ENCODE assay signal across 36 cellular contexts in the genomic region with DNA sequence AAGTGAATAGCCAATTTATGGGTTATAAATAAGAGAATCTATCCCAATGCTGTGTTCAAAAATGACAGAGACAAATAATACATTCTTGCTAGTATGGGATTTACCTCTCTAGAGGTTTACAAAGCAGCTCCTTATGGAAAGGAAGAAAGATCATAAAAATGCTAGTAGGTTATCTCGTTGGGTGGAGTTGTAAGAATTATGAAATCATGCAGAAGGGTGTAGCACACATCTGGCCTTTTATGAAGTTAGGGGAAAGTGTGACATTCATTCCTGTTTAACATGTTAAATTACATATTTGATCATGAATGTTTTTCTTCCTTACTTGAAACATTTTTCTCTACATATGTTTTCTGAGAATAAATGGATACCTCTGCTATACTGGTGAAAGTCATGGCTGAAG.
"Had no signal": no experiment of that assay in that cellular context is flagged by ENCODE, and none has a peak within 500 bp of the region (broad histone marks: within the 10 kb centered on the region; RNA-seq: fewer than 3 reads in every experiment).

No MANE protein-coding gene starts in this region.

- H3K4me1 Mint-ChIP-seq: activated B cell treated with CpG ODN at 0.5 μM for 24 hours; activated CD4-positive, alpha-beta memory T cell treated with anti-CD3 and anti-CD28 coated beads, Interleukin-2, amount 10 ng/mL, durations not matched to agents 7 days and 5 days; activated CD4-positive, alpha-beta T cell treated with anti-CD3 and anti-CD28 coated beads, Interleukin-2, amount 10 ng/mL, durations not matched to agents 7 days and 5 days; activated CD8-positive, alpha-beta memory T cell treated with anti-CD3 and anti-CD28 coated beads, Interleukin-2, amount 10 ng/mL, durations not matched to agents 7 days and 5 days; activated naive CD4-positive, alpha-beta T cell treated with anti-CD3 and anti-CD28 coated beads, Interleukin-2, amount 10 ng/mL, durations not matched to agents 7 days and 5 days; activated naive CD4-positive, alpha-beta T cell treated with anti-CD3 and anti-CD28 coated beads, Interleukin-2, amount 50 U/mL, for 24 hours; activated naive CD8-positive, alpha-beta T cell treated with anti-CD3 and anti-CD28 coated beads, Interleukin-2, amount 10 ng/mL, durations not matched to agents 7 days and 5 days; activated naive CD8-positive, alpha-beta T cell treated with anti-CD3 and anti-CD28 coated beads, Interleukin-2, amount 50 U/mL, for 24 hours had no signal

- H3K36me3 Mint-ChIP-seq: activated CD8-positive, alpha-beta memory T cell treated with anti-CD3 and anti-CD28 coated beads, Interleukin-2, amount 10 ng/mL, durations not matched to agents 7 days and 5 days; activated naive CD4-positive, alpha-beta T cell treated with anti-CD3 and anti-CD28 coated beads, Interleukin-2, amount 10 ng/mL, durations not matched to agents 7 days and 5 days; activated naive CD4-positive, alpha-beta T cell treated with anti-CD3 and anti-CD28 coated beads, Interleukin-2, amount 50 U/mL, for 24 hours; activated naive CD8-positive, alpha-beta T cell; activated naive CD8-positive, alpha-beta T cell treated with anti-CD3 and anti-CD28 coated beads, Interleukin-2, amount 10 ng/mL, durations not matched to agents 7 days and 5 days; brain had no signal

- H3K36me3 ChIP-seq: ascending aorta, cardiac muscle cell had no signal

- FAIRE-seq: bronchial epithelial cell, TTC549 had no signal

- DNase-seq: activated B cell treated with CpG ODN at 0.5 μM for 24 hours; activated CD4-positive, alpha-beta memory T cell treated with anti-CD3 and anti-CD28 coated beads, Interleukin-2, amount 10 ng/mL, durations not matched to agents 7 days and 5 days; activated CD4-positive, alpha-beta T cell treated with anti-CD3 and anti-CD28 coated beads for 4 hours; activated CD4-positive, alpha-beta T cell treated with anti-CD3 and anti-CD28 coated beads, Interleukin-2, amount 10 ng/mL, durations not matched to agents 7 days and 5 days; activated CD4-positive, alpha-beta T cell treated with anti-CD3 and anti-CD28 coated beads, Interleukin-2, amount 50 U/mL, for 48 hours; activated CD4-positive, CD25-positive, alpha-beta regulatory T cell treated with anti-CD3 and anti-CD28 coated beads, Interleukin-2, amount 50 U/mL, for 72 hours; activated CD8-positive, alpha-beta memory T cell treated with anti-CD3 and anti-CD28 coated beads for 24 hours; activated CD8-positive, alpha-beta memory T cell treated with anti-CD3 and anti-CD28 coated beads, Interleukin-2, amount 10 ng/mL, durations not matched to agents 7 days and 5 days; activated CD8-positive, alpha-beta memory T cell treated with anti-CD3 and anti-CD28 coated beads, Interleukin-2, amount 50 U/mL, for 48 hours; activated CD8-positive, alpha-beta T cell treated with anti-CD3 and anti-CD28 coated beads, Interleukin-2, amount 10 ng/mL, durations not matched to agents 7 days and 5 days; activated effector memory CD4-positive, alpha-beta T cell treated with Interleukin-2 at 50 U/mL for 16 hours; activated gamma-delta T cell; activated naive CD4-positive, alpha-beta T cell treated with anti-CD3 and anti-CD28 coated beads, Interleukin-2, amount 10 ng/mL, durations not matched to agents 7 days and 5 days; activated naive CD4-positive, alpha-beta T cell treated with Interleukin-2 at 50 U/mL for 16 hours; activated naive CD8-positive, alpha-beta T cell treated with anti-CD3 and anti-CD28 coated beads, Interleukin-2, amount 10 ng/mL, durations not matched to agents 7 days and 5 days; activated naive CD8-positive, alpha-beta T cell treated with anti-CD3 and anti-CD28 coated beads, Interleukin-2, amount 50 U/mL, for 24 hours; activated T-cell treated with anti-CD3 and anti-CD28 coated beads, Interleukin-2, amount 50 U/mL, for 24 hours; activated T-cell treated with anti-CD3 and anti-CD28 coated beads, Interleukin-2, amount 50 U/mL, for 48 hours; amygdala; anterior cingulate cortex; caudate nucleus; SW 1271; T-helper 1 cell; T-helper 2 cell; T-helper 9 cell had no signal

- H3K4me3 Mint-ChIP-seq: activated B cell treated with CpG ODN at 0.5 μM for 24 hours; activated CD4-positive, alpha-beta memory T cell treated with anti-CD3 and anti-CD28 coated beads, Interleukin-2, amount 10 ng/mL, durations not matched to agents 7 days and 5 days; activated CD4-positive, alpha-beta T cell treated with anti-CD3 and anti-CD28 coated beads, Interleukin-2, amount 10 ng/mL, durations not matched to agents 7 days and 5 days; activated CD8-positive, alpha-beta memory T cell treated with anti-CD3 and anti-CD28 coated beads, Interleukin-2, amount 10 ng/mL, durations not matched to agents 7 days and 5 days; activated CD8-positive, alpha-beta T cell treated with anti-CD3 and anti-CD28 coated beads, Interleukin-2, amount 10 ng/mL, durations not matched to agents 7 days and 5 days; activated naive CD4-positive, alpha-beta T cell treated with anti-CD3 and anti-CD28 coated beads, Interleukin-2, amount 10 ng/mL, durations not matched to agents 7 days and 5 days; activated naive CD4-positive, alpha-beta T cell treated with anti-CD3 and anti-CD28 coated beads, Interleukin-2, amount 50 U/mL, for 24 hours; activated naive CD8-positive, alpha-beta T cell; activated naive CD8-positive, alpha-beta T cell treated with anti-CD3 and anti-CD28 coated beads, Interleukin-2, amount 10 ng/mL, durations not matched to agents 7 days and 5 days; activated naive CD8-positive, alpha-beta T cell treated with anti-CD3 and anti-CD28 coated beads, Interleukin-2, amount 50 U/mL, for 24 hours; activated T-cell treated with anti-CD3 and anti-CD28 coated beads, Interleukin-2, amount 50 U/mL, for 24 hours; brain; T-helper 1 cell treated with Interleukin-12 subunit alpha and Interleukin-12 subunit beta and Interleukin-4 antibody, amounts not matched to agents 30 μg/mL and 1 μg/mL, for 36 hours; T-helper 2 cell treated with Interferon-gamma antibody and Interleukin-4, amounts not matched to agents 5 μg/mL and 100 μg/mL, for 36 hours had no signal

- H3K27me3 ChIP-seq: ascending aorta, cardiac muscle cell had no signal

- H3K9me3 Mint-ChIP-seq: activated B cell treated with CpG ODN at 0.5 μM for 24 hours; activated CD4-positive, alpha-beta memory T cell treated with anti-CD3 and anti-CD28 coated beads, Interleukin-2, amount 10 ng/mL, durations not matched to agents 7 days and 5 days; activated CD4-positive, alpha-beta T cell treated with anti-CD3 and anti-CD28 coated beads, Interleukin-2, amount 10 ng/mL, durations not matched to agents 7 days and 5 days; activated naive CD4-positive, alpha-beta T cell treated with anti-CD3 and anti-CD28 coated beads, Interleukin-2, amount 10 ng/mL, durations not matched to agents 7 days and 5 days; activated naive CD4-positive, alpha-beta T cell treated with anti-CD3 and anti-CD28 coated beads, Interleukin-2, amount 50 U/mL, for 24 hours; activated naive CD8-positive, alpha-beta T cell treated with anti-CD3 and anti-CD28 coated beads, Interleukin-2, amount 50 U/mL, for 24 hours; activated T-helper 2 cell treated with anti-CD3 and anti-CD28 coated beads, Interferon-gamma antibody, Interleukin-2, Interleukin-4, amounts not matched to agents 10 μg/mL and 5 μg/mL and 100 μg/mL, durations not matched to agents 14 hours and 24 hours and 36 hours; T-helper 1 cell treated with Interleukin-12 subunit alpha and Interleukin-12 subunit beta and Interleukin-4 antibody, amounts not matched to agents 30 μg/mL and 1 μg/mL, for 36 hours; T-helper 2 cell treated with Interferon-gamma antibody and Interleukin-4, amounts not matched to agents 5 μg/mL and 100 μg/mL, for 36 hours had no signal

- H3K4me3 ChIP-seq: ascending aorta, cardiac muscle cell had no signal

- H3K9me3 ChIP-seq: ascending aorta had no signal

- H3K27ac ChIP-seq: ascending aorta, cardiac muscle cell, VCaP had no signal

- ATAC-seq: activated CD8-positive, alpha-beta memory T cell treated with anti-CD3 and anti-CD28 coated beads, Interleukin-2, amount 10 ng/mL, durations not matched to agents 7 days and 5 days; activated CD8-positive, alpha-beta T cell treated with anti-CD3 and anti-CD28 coated beads, Interleukin-2, amount 10 ng/mL, durations not matched to agents 7 days and 5 days; activated naive CD8-positive, alpha-beta T cell treated with anti-CD3 and anti-CD28 coated beads, Interleukin-2, amount 50 U/mL, for 24 hours had no signal

- H3K27ac Mint-ChIP-seq: activated B cell treated with CpG ODN at 0.5 μM for 24 hours; activated CD4-positive, alpha-beta memory T cell treated with anti-CD3 and anti-CD28 coated beads, Interleukin-2, amount 10 ng/mL, durations not matched to agents 7 days and 5 days; activated CD4-positive, alpha-beta T cell treated with anti-CD3 and anti-CD28 coated beads, Interleukin-2, amount 10 ng/mL, durations not matched to agents 7 days and 5 days; activated CD8-positive, alpha-beta memory T cell treated with anti-CD3 and anti-CD28 coated beads, Interleukin-2, amount 10 ng/mL, durations not matched to agents 7 days and 5 days; activated CD8-positive, alpha-beta T cell treated with anti-CD3 and anti-CD28 coated beads, Interleukin-2, amount 10 ng/mL, durations not matched to agents 7 days and 5 days; activated naive CD4-positive, alpha-beta T cell treated with anti-CD3 and anti-CD28 coated beads, Interleukin-2, amount 10 ng/mL, durations not matched to agents 7 days and 5 days; activated naive CD4-positive, alpha-beta T cell treated with anti-CD3 and anti-CD28 coated beads, Interleukin-2, amount 50 U/mL, for 24 hours; activated naive CD8-positive, alpha-beta T cell; activated naive CD8-positive, alpha-beta T cell treated with anti-CD3 and anti-CD28 coated beads, Interleukin-2, amount 10 ng/mL, durations not matched to agents 7 days and 5 days; activated naive CD8-positive, alpha-beta T cell treated with anti-CD3 and anti-CD28 coated beads, Interleukin-2, amount 50 U/mL, for 24 hours; activated T-cell treated with anti-CD3 and anti-CD28 coated beads, Interleukin-2, amount 50 U/mL, for 24 hours; activated T-helper 2 cell treated with anti-CD3 and anti-CD28 coated beads, Interferon-gamma antibody, Interleukin-2, Interleukin-4, amounts not matched to agents 10 μg/mL and 5 μg/mL and 100 μg/mL, durations not matched to agents 14 hours and 24 hours and 36 hours; brain; T-helper 1 cell treated with Interleukin-12 subunit alpha and Interleukin-12 subunit beta and Interleukin-4 antibody, amounts not matched to agents 30 μg/mL and 1 μg/mL, for 36 hours; T-helper 2 cell treated with Interferon-gamma antibody and Interleukin-4, amounts not matched to agents 5 μg/mL and 100 μg/mL, for 36 hours had no signal

- H3K27me3 Mint-ChIP-seq: activated B cell treated with CpG ODN at 0.5 μM for 24 hours; activated CD4-positive, alpha-beta memory T cell treated with anti-CD3 and anti-CD28 coated beads, Interleukin-2, amount 10 ng/mL, durations not matched to agents 7 days and 5 days; activated CD4-positive, alpha-beta T cell treated with anti-CD3 and anti-CD28 coated beads, Interleukin-2, amount 10 ng/mL, durations not matched to agents 7 days and 5 days; activated CD8-positive, alpha-beta memory T cell treated with anti-CD3 and anti-CD28 coated beads, Interleukin-2, amount 10 ng/mL, durations not matched to agents 7 days and 5 days; activated naive CD4-positive, alpha-beta T cell treated with anti-CD3 and anti-CD28 coated beads, Interleukin-2, amount 10 ng/mL, durations not matched to agents 7 days and 5 days; activated naive CD4-positive, alpha-beta T cell treated with anti-CD3 and anti-CD28 coated beads, Interleukin-2, amount 50 U/mL, for 24 hours; activated naive CD8-positive, alpha-beta T cell; activated naive CD8-positive, alpha-beta T cell treated with anti-CD3 and anti-CD28 coated beads, Interleukin-2, amount 10 ng/mL, durations not matched to agents 7 days and 5 days; activated naive CD8-positive, alpha-beta T cell treated with anti-CD3 and anti-CD28 coated beads, Interleukin-2, amount 50 U/mL, for 24 hours; activated T-cell treated with anti-CD3 and anti-CD28 coated beads, Interleukin-2, amount 50 U/mL, for 24 hours; brain had no signal
